ENCODE assay signal across 8 cellular contexts in the genomic region with DNA sequence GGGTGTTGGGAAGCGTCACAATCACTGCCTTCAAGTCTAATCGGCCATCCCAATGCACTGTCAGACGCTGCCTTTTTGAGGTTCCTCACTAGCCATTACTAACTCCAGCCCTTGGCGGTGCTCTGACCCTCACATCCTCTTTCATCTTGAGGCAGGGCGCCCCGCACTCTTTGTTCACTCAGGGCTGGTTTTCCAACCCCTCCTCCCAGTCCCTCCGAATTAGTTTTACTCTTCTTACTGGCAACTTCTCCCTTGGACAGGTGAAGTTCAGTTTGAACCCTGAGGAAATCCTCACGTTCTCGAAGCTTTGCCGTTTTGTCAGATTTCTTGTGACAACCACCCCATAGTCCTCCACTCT. TPM values are rescaled to one million over a fixed set of nuclear protein-coding genes. Genes with fewer than 3 reads are reported as not detected.
A peak's percentile ranks its signal among the peaks of the same experiment; 100 is the strongest.
DNase-seq lines count a peak whose midpoint lies in the region; ATAC-seq, FAIRE-seq and TF ChIP-seq lines count a peak whose summit lies in the region.

No MANE protein-coding gene starts in this region.

- ATAC-seq in A549 (peak; percentile 38 to 45; a peak in 5 of 6 replicates), SK-N-SH treated with all-trans-retinoic acid at 6 μM for 48 hours (peak; percentile 27), foreskin keratinocyte (no peak)
- ATAC-seq in stimulated activated effector memory CD8-positive, alpha-beta T cell treated with anti-CD3 and anti-CD28 coated beads, Interleukin-12 subunit alpha, Interleukin-12 subunit beta, amount 100 ng/mL, for 72 hours: peak; percentile 0

- H3K4me2 ChIP-seq in A549: peak overlapping the region; percentile 95

- no peaks in the 10 kb centered on the region for H3K27me3 ChIP-seq in foreskin keratinocyte

- H3K27ac ChIP-seq in A549: peak overlapping the region; percentile 81 to 91
- peak overlapping the region; percentile 27 for H3K27ac ChIP-seq in foreskin keratinocyte

- peak overlapping the region; percentile 99 for H3K27ac Mint-ChIP-seq in stimulated activated effector memory CD8-positive, alpha-beta T cell treated with anti-CD3 and anti-CD28 coated beads, Interleukin-12 subunit alpha, Interleukin-12 subunit beta, amount 100 ng/mL, for 72 hours

- H3K4me3 ChIP-seq in A549: peak overlapping the region; percentile 71

- TF ChIP-seq EP300 in A549 (IDR thresholded peaks at IDR 0.05): no peak

- 2% methylated on average over 10 of the region's 10 CpGs for WGBS in A549 (ENCODE audit: missing lambda C conversion rate)

- peaks cover 38% of the 10 kb centered on the region for H3K4me1 Mint-ChIP-seq in stimulated activated effector memory CD8-positive, alpha-beta T cell treated with anti-CD3 and anti-CD28 coated beads, Interleukin-12 subunit alpha, Interleukin-12 subunit beta, amount 100 ng/mL, for 72 hours

- CTCF ChIA-PET in A549 (lab: Yijun Ruan, JAX): interaction anchor here (0.6 to 15.7 kb wide), 35 partner anchors 9 to 518 kb away, joined by 3 to 204 read pairs (median 5); a partner anchor contains a TSS

- TF ChIP-seq POLR2A in A549 (IDR thresholded peaks at IDR 0.05; ENCODE audit: low read length): no peak

- TF ChIP-seq CTCF in A549 (IDR thresholded peaks at IDR 0.05): no peak
- no peak for TF ChIP-seq CTCF in GM20000 (IDR thresholded peaks at IDR 0.05; ENCODE audit: extremely low read depth, missing control alignments)
- no peak for TF ChIP-seq CTCF in foreskin keratinocyte (conservative IDR thresholded peaks at IDR 0.05)

- no peaks in the 10 kb centered on the region for H3K9me3 ChIP-seq in A549

- FAIRE-seq in A549 (lab: Jason Lieb, UNC): no peak

- no peaks in the 10 kb centered on the region for H3K9me3 Mint-ChIP-seq in stimulated activated effector memory CD8-positive, alpha-beta T cell treated with anti-CD3 and anti-CD28 coated beads, Interleukin-12 subunit alpha, Interleukin-12 subunit beta, amount 100 ng/mL, for 72 hours

- H3K4me1 ChIP-seq in A549 (peaks cover 20% of the 10 kb centered on the region), foreskin keratinocyte (peaks cover 15% of the 10 kb centered on the region)

- no peak for DNase-seq in A549 (ENCODE audit: low read depth in 1 of 2, low spot score in 1 of 2)
- peak; percentile 36 for DNase-seq in GM20000 (ENCODE audit: low spot score)
- no peak for DNase-seq in foreskin keratinocyte
- no peak for DNase-seq in stimulated activated effector memory CD8-positive, alpha-beta T cell treated with anti-CD3 and anti-CD28 coated beads, Interleukin-12 subunit alpha, Interleukin-12 subunit beta, amount 100 ng/mL, for 72 hours (ENCODE audit: low spot score in 2 of 2)
- no peak for DNase-seq in ecto neural progenitor cell (ENCODE audit: low spot score)
- no peak for DNase-seq in iPS-NIHi7 (ENCODE audit: extremely low spot score)
- DNase-seq in NCI-H2107 treated with DMSO at 0.1 percent for 48 hours (lab: John Stamatoyannopoulos, UW; ENCODE audit: unreplicated experiment): no peak

- H3K4me3 Mint-ChIP-seq in stimulated activated effector memory CD8-positive, alpha-beta T cell treated with anti-CD3 and anti-CD28 coated beads, Interleukin-12 subunit alpha, Interleukin-12 subunit beta, amount 100 ng/mL, for 72 hours: peak overlapping the region; percentile 90

- TF ChIP-seq RAD21 in A549 (conservative IDR thresholded peaks at IDR 0.05 in 1 of 2, IDR thresholded peaks at IDR 0.05 in 1 of 2): no peak

- peaks cover 61% of the 10 kb centered on the region for H3K36me3 Mint-ChIP-seq in stimulated activated effector memory CD8-positive, alpha-beta T cell treated with anti-CD3 and anti-CD28 coated beads, Interleukin-12 subunit alpha, Interleukin-12 subunit beta, amount 100 ng/mL, for 72 hours

- POLR2A ChIA-PET in A549 (lab: Yijun Ruan, JAX): interaction anchor here (0.5 to 5.5 kb wide), 15 partner anchors 8 to 367 kb away, joined by 3 to 77 read pairs (median 7); a partner anchor contains a TSS

TF ChIP-seq in A549, 52 proteins besides CTCF, POLR2A, EP300 and RAD21:
- TF ChIP-seq HOXB5 (CRISPR knock-in tag; IDR thresholded peaks at IDR 0.05) (no peak), RCOR1 (IDR thresholded peaks at IDR 0.05; ENCODE audit: low read depth, low read length) (no peak), FOSB (CRISPR knock-in tag; IDR thresholded peaks at IDR 0.05) (no peak), CBX8 (IDR thresholded peaks at IDR 0.05) (no peak), KDM1A (IDR thresholded peaks at IDR 0.05; ENCODE audit: low read depth) (no peak), HEYL (CRISPR knock-in tag; IDR thresholded peaks at IDR 0.05) (no peak), ZNF302 (CRISPR knock-in tag; IDR thresholded peaks at IDR 0.05) (no peak)
- TF ChIP-seq, protein P1, sequence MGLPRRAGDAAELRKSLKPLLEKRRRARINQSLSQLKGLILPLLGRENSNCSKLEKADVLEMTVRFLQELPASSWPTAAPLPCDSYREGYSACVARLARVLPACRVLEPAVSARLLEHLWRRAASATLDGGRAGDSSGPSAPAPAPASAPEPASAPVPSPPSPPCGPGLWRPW (IDR thresholded peaks at IDR 0.05): no peak
TF ChIP-seq in A549: peak in this region for 0.

TF ChIP-seq in SK-N-SH treated with all-trans-retinoic acid at 6 μM for 48 hours, 23 proteins besides CTCF, POLR2A, EP300 and RAD21:
- TF ChIP-seq, protein P2, sequence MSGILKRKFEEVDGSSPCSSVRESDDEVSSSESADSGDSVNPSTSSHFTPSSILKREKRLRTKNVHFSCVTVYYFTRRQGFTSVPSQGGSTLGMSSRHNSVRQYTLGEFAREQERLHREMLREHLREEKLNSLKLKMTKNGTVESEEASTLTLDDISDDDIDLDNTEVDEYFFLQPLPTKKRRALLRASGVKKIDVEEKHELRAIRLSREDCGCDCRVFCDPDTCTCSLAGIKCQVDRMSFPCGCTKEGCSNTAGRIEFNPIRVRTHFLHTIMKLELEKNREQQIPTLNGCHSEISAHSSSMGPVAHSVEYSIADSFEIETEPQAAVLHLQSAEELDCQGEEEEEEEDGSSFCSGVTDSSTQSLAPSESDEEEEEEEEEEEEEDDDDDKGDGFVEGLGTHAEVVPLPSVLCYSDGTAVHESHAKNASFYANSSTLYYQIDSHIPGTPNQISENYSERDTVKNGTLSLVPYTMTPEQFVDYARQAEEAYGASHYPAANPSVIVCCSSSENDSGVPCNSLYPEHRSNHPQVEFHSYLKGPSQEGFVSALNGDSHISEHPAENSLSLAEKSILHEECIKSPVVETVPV (CRISPR knock-in tag; IDR thresholded peaks at IDR 0.05): no peak
- TF ChIP-seq TOX (CRISPR knock-in tag; IDR thresholded peaks at IDR 0.05; ENCODE audit: borderline replicate concordance): no peak
- TF ChIP-seq, protein P3, sequence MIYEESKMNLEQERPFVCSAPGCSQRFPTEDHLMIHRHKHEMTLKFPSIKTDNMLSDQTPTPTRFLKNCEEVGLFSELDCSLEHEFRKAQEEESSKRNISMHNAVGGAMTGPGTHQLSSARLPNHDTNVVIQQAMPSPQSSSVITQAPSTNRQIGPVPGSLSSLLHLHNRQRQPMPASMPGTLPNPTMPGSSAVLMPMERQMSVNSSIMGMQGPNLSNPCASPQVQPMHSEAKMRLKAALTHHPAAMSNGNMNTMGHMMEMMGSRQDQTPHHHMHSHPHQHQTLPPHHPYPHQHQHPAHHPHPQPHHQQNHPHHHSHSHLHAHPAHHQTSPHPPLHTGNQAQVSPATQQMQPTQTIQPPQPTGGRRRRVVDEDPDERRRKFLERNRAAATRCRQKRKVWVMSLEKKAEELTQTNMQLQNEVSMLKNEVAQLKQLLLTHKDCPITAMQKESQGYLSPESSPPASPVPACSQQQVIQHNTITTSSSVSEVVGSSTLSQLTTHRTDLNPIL (CRISPR knock-in tag; IDR thresholded peaks at IDR 0.05; ENCODE audit: low read depth): no peak
- no peak for TF ChIP-seq GLIS3 (CRISPR knock-in tag; IDR thresholded peaks at IDR 0.05)

RNA-seq across cellular contexts. Expression of a gene that starts 0.6 kb away (rescaled TPM):
- polyA plus RNA-seq in A549 (2011; rRNA removed) (2.1 and 2.7 TPM in 2 replicates), A549 (2017; fragmentation: RNase III; extraction: RNeasy Plus Mini Kit Qiagen cat#74134 plus additional on column Dnase treatment) (2.3 to 3.2 TPM (median 2.7 TPM) in 3 replicates), foreskin keratinocyte (1.4 and 1.5 TPM in 2 replicates)
- 1.0 and 1.1 TPM in 2 replicates for polyA plus RNA-seq in A549 (2012; cell fraction: cytosol; rRNA removed)
- 1.5 and 1.9 TPM in 2 replicates for polyA plus RNA-seq in A549 (2012; cell fraction: nucleus; rRNA removed)
- polyA minus RNA-seq in A549 (2011; rRNA and poly(A)+ RNA removed): 11.1 TPM in 2 replicates
- total RNA-seq in foreskin keratinocyte: 2.4 and 2.9 TPM in 2 replicates

RNA-seq across cellular contexts. Expression of a gene that starts 2.2 kb away (rescaled TPM):
- polyA plus RNA-seq in A549 (2011; rRNA removed) (9,351 and 11,089 TPM in 2 replicates), A549 (2017; fragmentation: RNase III; extraction: RNeasy Plus Mini Kit Qiagen cat#74134 plus additional on column Dnase treatment) (8,804 to 9,815 TPM (median 8,860 TPM) in 3 replicates), foreskin keratinocyte (7,188 and 7,608 TPM in 2 replicates)
- polyA plus RNA-seq in A549 (2012; cell fraction: cytosol; rRNA removed): 8,653 and 13,364 TPM in 2 replicates
- 1,885 and 3,723 TPM in 2 replicates for polyA plus RNA-seq in A549 (2012; cell fraction: nucleus; rRNA removed)
- 1,480 and 1,855 TPM in 2 replicates for polyA minus RNA-seq in A549 (2011; rRNA and poly(A)+ RNA removed)
- total RNA-seq in foreskin keratinocyte: 4,994 and 5,148 TPM in 2 replicates

RNA-seq across cellular contexts. Expression of a gene that starts 9.4 kb away (rescaled TPM):
- 72.4 and 91.6 TPM in 2 replicates for polyA plus RNA-seq in A549 (2011; rRNA removed)
- polyA plus RNA-seq in A549 (2012; cell fraction: cytosol; rRNA removed): 54.6 and 74.3 TPM in 2 replicates
- 246 and 261 TPM in 2 replicates for polyA plus RNA-seq in A549 (2012; cell fraction: nucleus; rRNA removed)
- polyA plus RNA-seq in A549 (2017; fragmentation: RNase III; extraction: RNeasy Plus Mini Kit Qiagen cat#74134 plus additional on column Dnase treatment): 51.4 to 54.2 TPM (median 51.6 TPM) in 3 replicates
- polyA minus RNA-seq in A549 (2011; rRNA and poly(A)+ RNA removed): 190 and 196 TPM in 2 replicates
- 144 and 152 TPM in 2 replicates for total RNA-seq in foreskin keratinocyte
- polyA plus RNA-seq in foreskin keratinocyte: 97.9 and 105 TPM in 2 replicates

RNA-seq across cellular contexts. Expression of a gene that starts 14.3 kb away (rescaled TPM):
- polyA plus RNA-seq in A549 (2011; rRNA removed) (452 and 717 TPM in 2 replicates), A549 (2017; fragmentation: RNase III; extraction: RNeasy Plus Mini Kit Qiagen cat#74134 plus additional on column Dnase treatment) (405 to 477 TPM (median 415 TPM) in 3 replicates), foreskin keratinocyte (213 and 297 TPM in 2 replicates)
- 327 and 400 TPM in 2 replicates for polyA plus RNA-seq in A549 (2012; cell fraction: cytosol; rRNA removed)
- polyA plus RNA-seq in A549 (2012; cell fraction: nucleus; rRNA removed): 218 and 244 TPM in 2 replicates
- 145 TPM in 2 replicates for polyA minus RNA-seq in A549 (2011; rRNA and poly(A)+ RNA removed)
- total RNA-seq in foreskin keratinocyte: 259 and 335 TPM in 2 replicates

RNA-seq across cellular contexts. Expression of a gene that starts 33.7 kb away (rescaled TPM):
- polyA plus RNA-seq in A549 (2011; rRNA removed) (48.2 and 67.0 TPM in 2 replicates), A549 (2017; fragmentation: RNase III; extraction: RNeasy Plus Mini Kit Qiagen cat#74134 plus additional on column Dnase treatment) (68.6 to 92.7 TPM (median 83.9 TPM) in 3 replicates), foreskin keratinocyte (93.6 and 101 TPM in 2 replicates)
- 63.4 and 78.3 TPM in 2 replicates for polyA plus RNA-seq in A549 (2012; cell fraction: cytosol; rRNA removed)
- 30.2 and 41.3 TPM in 2 replicates for polyA plus RNA-seq in A549 (2012; cell fraction: nucleus; rRNA removed)
- 21.6 and 24.3 TPM in 2 replicates for polyA minus RNA-seq in A549 (2011; rRNA and poly(A)+ RNA removed)
- total RNA-seq in foreskin keratinocyte: 72.0 and 81.4 TPM in 2 replicates
